ENCODE assay signal across 9 cellular contexts in the genomic region with DNA sequence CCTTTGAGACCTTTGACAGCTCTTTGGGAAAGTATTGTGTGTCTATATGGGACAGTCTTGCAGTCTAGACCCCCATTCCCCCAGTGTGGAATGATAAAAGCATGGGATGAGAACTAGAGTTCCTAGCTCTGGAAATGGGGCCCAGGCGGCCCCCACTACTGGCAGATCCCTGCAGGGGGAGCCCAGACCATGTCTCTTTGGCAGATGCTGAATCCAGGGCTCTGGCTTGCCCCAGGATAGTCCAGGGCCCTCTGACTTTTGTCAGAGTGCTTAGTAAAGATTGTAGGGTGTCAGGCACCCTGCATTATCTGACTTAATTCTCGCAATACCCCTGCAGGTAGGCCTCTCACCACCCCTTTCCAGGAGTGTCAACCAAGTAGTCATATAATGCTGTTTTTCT. TPM values are rescaled to one million over a fixed set of nuclear protein-coding genes. Genes with fewer than 3 reads are reported as not detected.
DNase-seq lines count a peak whose midpoint lies in the region; ATAC-seq and TF ChIP-seq lines count a peak whose summit lies in the region.
"Had no signal": no experiment of that assay in that cellular context is flagged by ENCODE, and none has a peak within 500 bp of the region (broad histone marks: within the 10 kb centered on the region; RNA-seq: fewer than 3 reads in every experiment).

No MANE protein-coding gene starts in this region.

- no peaks in the 10 kb centered on the region for H3K27me3 Mint-ChIP-seq in activated B cell treated with CpG ODN at 0.5 μM for 24 hours

- peaks cover 48% of the 10 kb centered on the region for H3K4me1 Mint-ChIP-seq in activated B cell treated with CpG ODN at 0.5 μM for 24 hours

- no peak for DNase-seq in A673 (ENCODE audit: low spot score)
- no peak for DNase-seq in GM10248 (ENCODE audit: extremely low spot score)
- no peak for DNase-seq in activated B cell treated with CpG ODN at 0.5 μM for 24 hours
- DNase-seq in iPS-NIHi7 (ENCODE audit: extremely low spot score) = peak; percentile 63
- no peak for DNase-seq in NCI-H1417 treated with DMSO at 0.1 percent for 48 hours (lab: John Stamatoyannopoulos, UW)
- DNase-seq in COLO668 (lab: John Stamatoyannopoulos, UW; ENCODE audit: unreplicated experiment) = no peak

- H3K36me3 ChIP-seq in A673 (ENCODE audit: insufficient read depth, low read length, poor library complexity, severe bottlenecking) = peaks cover 46% of the 10 kb centered on the region
- H3K36me3 ChIP-seq: prostate gland had no signal

- POLR2A ChIA-PET in A673 (lab: Charles Lee; ENCODE audit: low non-redundant PET) = no interaction called here
- POLR2A ChIA-PET in GM10248 (lab: Yijun Ruan, JAX) = interaction anchor here (0.6 kb wide), 1 partner anchor 365 kb away, joined by 3 read pairs; no protein-coding TSS in a partner anchor
- POLR2A ChIA-PET in activated B cell treated with CpG ODN at 0.5 μM for 24 hours (lab: Charles Lee) = interaction anchor here (3.9 kb wide), 1 partner anchor 8 kb away, joined by 29 read pairs; the partner anchor contains the start of gene ALKBH5

- CTCF ChIA-PET in A673 (lab: Charles Lee) (interaction anchor here (0.6 kb wide), 1 partner anchor 22 kb away, joined by 3 read pairs; no protein-coding TSS in a partner anchor), GM10248 (lab: Yijun Ruan, JAX) (interaction anchor here (0.8 to 1.7 kb wide), 9 partner anchors 9 to 50 kb away, joined by 3 to 4 read pairs (median 3); no protein-coding TSS in a partner anchor), activated B cell treated with CpG ODN at 0.5 μM for 24 hours (lab: Charles Lee) (no interaction called here)

- H3K9me3 ChIP-seq in A673 (ENCODE audit: low read depth, low read length, poor library complexity, severe bottlenecking) = no peaks in the 10 kb centered on the region
- H3K9me3 ChIP-seq: prostate gland had no signal

- peaks cover 8% of the 10 kb centered on the region for H3K4me1 ChIP-seq in A673 (ENCODE audit: insufficient read depth, low read length, poor library complexity, severe bottlenecking)

- H3K27ac ChIP-seq in A673 (ENCODE audit: low read depth, low read length, poor library complexity, severe bottlenecking) = no peak overlapping the region

- H3K4me3 ChIP-seq in A673 (ENCODE audit: low read depth, low read length, poor library complexity, severe bottlenecking) = no peak overlapping the region
- H3K4me3 ChIP-seq: prostate gland had no signal

- H3K9me3 Mint-ChIP-seq in activated B cell treated with CpG ODN at 0.5 μM for 24 hours = no peaks in the 10 kb centered on the region

- ATAC-seq in activated B cell treated with CpG ODN at 0.5 μM for 24 hours (ENCODE audit: low read depth) (peak; percentile 28), HG02642 (IDR thresholded peaks at IDR 0.05; ENCODE audit: poor library complexity, unreplicated experiment) (no peak), HG03159 (IDR thresholded peaks at IDR 0.05; ENCODE audit: unreplicated experiment) (no peak)

- no TSS peak for BruUV-seq in A673 (replicated peaks; lab: Mats Ljungman, UMichigan)

- intact Hi-C loops in A673 (cut with micrococcal nuclease; ENCODE audit: unreplicated experiment) = no loop called here
- intact Hi-C loops in activated B cell treated with CpG ODN at 0.5 μM for 24 hours (cut with micrococcal nuclease) = no loop called here

- H3K36me3 Mint-ChIP-seq in activated B cell treated with CpG ODN at 0.5 μM for 24 hours (ENCODE audit: low read depth) = peaks cover 60% of the 10 kb centered on the region

- peak; percentile 28; the same call in 1 of the 2 replicates for TF ChIP-seq CTCF in A673 (conservative IDR thresholded peaks at IDR 0.05; ENCODE audit: low read depth, low read length)
- peak; percentile 29 for TF ChIP-seq CTCF in GM10248 (IDR thresholded peaks at IDR 0.05; ENCODE audit: control extremely low read depth, extremely low read depth, low read depth, missing control alignments)
- no peak for TF ChIP-seq CTCF in activated B cell treated with CpG ODN at 0.5 μM for 24 hours (IDR thresholded peaks at IDR 0.05)

- H3K4me3 Mint-ChIP-seq in activated B cell treated with CpG ODN at 0.5 μM for 24 hours = no peak overlapping the region

- no peak overlapping the region for H3K27ac Mint-ChIP-seq in activated B cell treated with CpG ODN at 0.5 μM for 24 hours

- no peaks in the 10 kb centered on the region for H3K27me3 ChIP-seq in A673 (replicated peaks; ENCODE audit: insufficient read depth, low read depth, low read length, poor library complexity)

RNA-seq across cellular contexts. Expression of gene ALKBH5, which starts 8.3 kb away (rescaled TPM):
- total RNA-seq in A673 (2021) (119 and 124 TPM in 2 replicates), activated B cell treated with CpG ODN at 0.5 μM for 24 hours (72.8 and 74.6 TPM in 2 replicates)

RNA-seq across cellular contexts. Expression of gene LLGL1, which starts 33.5 kb away (rescaled TPM):
- 30.2 and 39.8 TPM in 2 replicates for total RNA-seq in A673 (2021)
- 9.7 and 10.5 TPM in 2 replicates for total RNA-seq in activated B cell treated with CpG ODN at 0.5 μM for 24 hours
